In the genomic region with DNA sequence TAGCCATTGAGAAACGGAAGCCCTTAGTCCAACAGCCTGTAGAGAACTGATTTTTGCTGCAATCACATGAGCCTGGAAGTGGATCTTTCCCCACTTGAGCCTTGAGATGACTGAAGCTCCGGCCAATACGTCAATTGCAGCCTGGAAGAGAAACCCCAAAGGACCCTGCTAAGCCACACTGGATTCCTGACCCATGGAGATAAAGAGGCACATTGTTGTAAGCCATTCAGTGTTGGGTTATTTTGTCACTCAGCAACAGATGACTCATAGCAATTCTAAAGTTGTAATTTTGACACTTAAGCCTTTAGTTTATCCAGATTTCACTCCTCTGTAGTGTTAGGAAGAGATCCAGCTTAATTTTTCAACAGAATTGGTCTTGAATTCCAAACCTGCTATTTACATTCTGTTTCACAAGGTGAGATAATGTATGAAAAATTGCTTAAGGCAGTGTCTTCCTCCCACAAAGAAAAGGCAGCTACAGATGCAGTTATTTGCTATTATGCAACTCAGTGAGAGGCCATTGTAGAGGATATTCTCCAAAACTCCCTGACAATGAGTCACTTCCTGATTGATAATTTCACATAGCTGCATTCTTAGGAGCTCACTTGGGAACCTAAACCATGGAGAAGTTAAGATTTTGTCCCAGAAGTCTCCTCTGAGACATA, we compare ENCODE assay signal across 10 cellular contexts. TPM values are rescaled to one million over a fixed set of nuclear protein-coding genes. Genes with fewer than 3 reads are reported as not detected.
DNase-seq lines count a peak whose midpoint lies in the region; ATAC-seq, FAIRE-seq and TF ChIP-seq lines count a peak whose summit lies in the region.
"Had no signal": no experiment of that assay in that cellular context is flagged by ENCODE, and none has a peak within 500 bp of the region (broad histone marks: within the 10 kb centered on the region; RNA-seq: fewer than 3 reads in every experiment).

No MANE protein-coding gene starts in this region.

- H3K27me3 ChIP-seq in A673 (replicated peaks; ENCODE audit: insufficient read depth, low read depth, low read length, poor library complexity) (no peaks in the 10 kb centered on the region), brain microvascular endothelial cell (replicated peaks) (no peaks in the 10 kb centered on the region), iPS-20b (ENCODE audit: insufficient read depth, low read length) (no peaks in the 10 kb centered on the region), H9 (ENCODE audit: insufficient read depth, low read length) (no peaks in the 10 kb centered on the region), prostate gland (replicated peaks; ENCODE audit: insufficient read depth) (no peaks in the 10 kb centered on the region)
- H3K27me3 ChIP-seq in CD8-positive, alpha-beta T cell (ENCODE audit: insufficient read depth, low read length) = no peaks in the 10 kb centered on the region

- H3K56ac ChIP-seq in H9 (ENCODE audit: insufficient read length, low read depth, low read length) = no peak overlapping the region

- H3K4me2 ChIP-seq in H9 (ENCODE audit: insufficient read depth, insufficient read length, low read length) = no peak overlapping the region

- H3K9me3 Mint-ChIP-seq in H9 = no peaks in the 10 kb centered on the region
- H3K9me3 Mint-ChIP-seq in CD8-positive, alpha-beta T cell = no peaks in the 10 kb centered on the region
- H3K9me3 Mint-ChIP-seq: stimulated activated effector memory CD8-positive, alpha-beta T cell treated with anti-CD3 and anti-CD28 coated beads, Interleukin-12 subunit alpha, Interleukin-12 subunit beta, amount 100 ng/mL, for 72 hours had no signal

- peaks cover 0 to 3% (median 3%) of the 10 kb centered on the region in 3 experiments; a peak in 3 of 7 replicates for H3K36me3 Mint-ChIP-seq in H9 (ENCODE audit: insufficient read depth in 1 of 3, low read depth in 3 of 3)
- no peaks in the 10 kb centered on the region for H3K36me3 Mint-ChIP-seq in CD8-positive, alpha-beta T cell
- H3K36me3 Mint-ChIP-seq: stimulated activated effector memory CD8-positive, alpha-beta T cell treated with anti-CD3 and anti-CD28 coated beads, Interleukin-12 subunit alpha, Interleukin-12 subunit beta, amount 100 ng/mL, for 72 hours had no signal

- peaks cover 13 to 18% of the 10 kb centered on the region in 2 experiments for H3K4me1 Mint-ChIP-seq in H9
- no peaks in the 10 kb centered on the region for H3K4me1 Mint-ChIP-seq in CD8-positive, alpha-beta T cell (ENCODE audit: low read depth)
- H3K4me1 Mint-ChIP-seq: stimulated activated effector memory CD8-positive, alpha-beta T cell treated with anti-CD3 and anti-CD28 coated beads, Interleukin-12 subunit alpha, Interleukin-12 subunit beta, amount 100 ng/mL, for 72 hours had no signal

- H2BK20ac ChIP-seq in H9 (ENCODE audit: low read depth, low read length, poor library complexity, severe bottlenecking) = no peak overlapping the region

- H3K79me1 ChIP-seq in H9 (ENCODE audit: insufficient read depth, low read depth, low read length, poor library complexity, severe bottlenecking) = no peaks in the 10 kb centered on the region

- POLR2A ChIA-PET in A673 (lab: Charles Lee; ENCODE audit: low non-redundant PET) = interaction anchor here (0.7 kb wide), 2 partner anchors 282 to 931 kb away, joined by 3 read pairs; no protein-coding TSS in a partner anchor
- POLR2A ChIA-PET in CD8-positive, alpha-beta T cell (lab: Charles Lee) = no interaction called here

- H2AFZ ChIP-seq in H9 (ENCODE audit: low read length) = no peak overlapping the region

- no TSS peak for BruUV-seq in A673 (replicated peaks; lab: Mats Ljungman, UMichigan)

- no peak overlapping the region for H4K91ac ChIP-seq in H9 (ENCODE audit: insufficient read length, low read depth, low read length)

- no peak overlapping the region for H3T11ph ChIP-seq in H9 (ENCODE audit: low read length)

- H2BK15ac ChIP-seq in H9 (ENCODE audit: low read depth, low read length) = no peak overlapping the region

- no peak overlapping the region for H4K8ac ChIP-seq in H9 (replicated peaks; ENCODE audit: insufficient read length, low read depth, low read length)

- no CpG with 5 or more reads among the region's 3 CpGs for WGBS in H9 (ENCODE audit: extremely low coverage, insufficient read length, low lambda C conversion rate)
- 75% methylated on average over 3 of the region's 3 CpGs for WGBS in prostate gland

- FAIRE-seq in HTR-8/SVneo (lab: Jason Lieb, UNC) = no peak

- no peak for ATAC-seq in CD8-positive, alpha-beta T cell
- ATAC-seq: stimulated activated effector memory CD8-positive, alpha-beta T cell treated with anti-CD3 and anti-CD28 coated beads, Interleukin-12 subunit alpha, Interleukin-12 subunit beta, amount 100 ng/mL, for 72 hours had no signal

- no peak overlapping the region for H3K4ac ChIP-seq in H9 (ENCODE audit: low read depth, low read length)

- no peaks in the 10 kb centered on the region for H4K20me1 ChIP-seq in H9 (ENCODE audit: control insufficient read depth, insufficient read depth, insufficient read length)

- H3K23me2 ChIP-seq in H9 (ENCODE audit: insufficient read length, low read depth, low read length, poor library complexity, severe bottlenecking) = no peaks in the 10 kb centered on the region

- H3K4me3 Mint-ChIP-seq in H9 = no peak overlapping the region
- no peak overlapping the region for H3K4me3 Mint-ChIP-seq in CD8-positive, alpha-beta T cell
- H3K4me3 Mint-ChIP-seq: stimulated activated effector memory CD8-positive, alpha-beta T cell treated with anti-CD3 and anti-CD28 coated beads, Interleukin-12 subunit alpha, Interleukin-12 subunit beta, amount 100 ng/mL, for 72 hours had no signal

- H3K36me3 ChIP-seq in A673 (ENCODE audit: insufficient read depth, low read length, poor library complexity, severe bottlenecking) = no peaks in the 10 kb centered on the region
- no peaks in the 10 kb centered on the region for H3K36me3 ChIP-seq in brain microvascular endothelial cell (replicated peaks)
- H3K36me3 ChIP-seq in iPS-20b (ENCODE audit: insufficient read depth, low read depth, low read length) = no peaks in the 10 kb centered on the region
- H3K36me3 ChIP-seq in prostate gland = no peaks in the 10 kb centered on the region
- H3K36me3 ChIP-seq in CD8-positive, alpha-beta T cell (ENCODE audit: insufficient read depth, low read length) = no peaks in the 10 kb centered on the region

- in situ Hi-C loops in brain microvascular endothelial cell (cut with HindIII; ENCODE audit: low pct_ligation_motif_present, low sequenced_read_pairs) = no loop called here

- H3K4me3 ChIP-seq in A673 (ENCODE audit: low read depth, low read length, poor library complexity, severe bottlenecking) (no peak overlapping the region), brain microvascular endothelial cell (ENCODE audit: low read depth, low read length) (no peak overlapping the region), iPS-20b (ENCODE audit: low read length) (0 out of 2 replicates have a peak overlapping the region, but pooled peaks have one; percentile 3), prostate gland (no peak overlapping the region)
- H3K4me3 ChIP-seq in CD8-positive, alpha-beta T cell (ENCODE audit: low read depth, low read length) = no peak overlapping the region

- intact Hi-C loops in A673 (cut with micrococcal nuclease; ENCODE audit: unreplicated experiment) (no loop called here), prostate gland (cut with DNase I) (no loop called here)
- intact Hi-C loops in CD8-positive, alpha-beta T cell (cut with DNase I, micrococcal nuclease) = no loop called here

- H3K23ac ChIP-seq in H9 (ENCODE audit: insufficient read length, low read depth, low read length) = no peak overlapping the region

- no peak overlapping the region for H2BK120ac ChIP-seq in H9 (ENCODE audit: low read depth, low read length, poor library complexity, severe bottlenecking)

- TF ChIP-seq POLR2A in prostate gland (IDR thresholded peaks at IDR 0.05) = no peak

- H3K27ac Mint-ChIP-seq in H9 = peak overlapping the region in 1 of 3 experiments; percentile 79; a peak in 1 of 7 replicates
- no peak overlapping the region for H3K27ac Mint-ChIP-seq in CD8-positive, alpha-beta T cell
- H3K27ac Mint-ChIP-seq: stimulated activated effector memory CD8-positive, alpha-beta T cell treated with anti-CD3 and anti-CD28 coated beads, Interleukin-12 subunit alpha, Interleukin-12 subunit beta, amount 100 ng/mL, for 72 hours had no signal

- H3K4me1 ChIP-seq in A673 (ENCODE audit: insufficient read depth, low read length, poor library complexity, severe bottlenecking) = peaks cover 14% of the 10 kb centered on the region
- H3K4me1 ChIP-seq in iPS-20b (ENCODE audit: insufficient read depth, low read length) = peaks cover 18% of the 10 kb centered on the region
- H3K4me1 ChIP-seq in H9 (ENCODE audit: insufficient read depth, low read length) = peaks cover 9% of the 10 kb centered on the region
- H3K4me1 ChIP-seq in prostate gland (replicated peaks) = no peaks in the 10 kb centered on the region
- H3K4me1 ChIP-seq in CD8-positive, alpha-beta T cell (ENCODE audit: insufficient read depth, low read length) = no peaks in the 10 kb centered on the region

- H3K9me3 ChIP-seq in A673 (ENCODE audit: low read depth, low read length, poor library complexity, severe bottlenecking) = no peaks in the 10 kb centered on the region
- H3K9me3 ChIP-seq in iPS-20b (ENCODE audit: insufficient read depth, low read depth, low read length) = no peaks in the 10 kb centered on the region
- no peaks in the 10 kb centered on the region for H3K9me3 ChIP-seq in H9 (ENCODE audit: control insufficient read depth, low read depth, low read length)
- H3K9me3 ChIP-seq in prostate gland = no peaks in the 10 kb centered on the region
- no peaks in the 10 kb centered on the region for H3K9me3 ChIP-seq in CD8-positive, alpha-beta T cell (ENCODE audit: low read length)

- no peak overlapping the region for H3K18ac ChIP-seq in H9 (ENCODE audit: insufficient read length, low read depth, low read length)

- TF ChIP-seq CTCF in A673 (conservative IDR thresholded peaks at IDR 0.05; ENCODE audit: low read depth, low read length) = no peak
- no peak for TF ChIP-seq CTCF in brain microvascular endothelial cell (IDR thresholded peaks at IDR 0.05; ENCODE audit: low read depth, low read length, missing control alignments)
- TF ChIP-seq CTCF in H9 (conservative IDR thresholded peaks at IDR 0.05) = no peak
- TF ChIP-seq CTCF in prostate gland (IDR thresholded peaks at IDR 0.05) = no peak
- no peak for TF ChIP-seq CTCF in CD8-positive, alpha-beta T cell (IDR thresholded peaks at IDR 0.05)

- H3K14ac ChIP-seq in H9 (ENCODE audit: insufficient read depth, low read length) = no peak overlapping the region

- no peak overlapping the region for H2BK5ac ChIP-seq in H9 (ENCODE audit: insufficient read length, low read length)

- no peak overlapping the region for H4K5ac ChIP-seq in H9 (ENCODE audit: insufficient read length, low read depth, low read length)

- H3K9ac ChIP-seq in iPS-20b (ENCODE audit: low read depth, low read length) (no peak overlapping the region), H9 (ENCODE audit: extremely low read depth, insufficient read length, low read length) (no peak overlapping the region)

- no peak overlapping the region for H2AK5ac ChIP-seq in H9 (ENCODE audit: insufficient read length, low read length)

- DNase-seq in A673 (ENCODE audit: low spot score) (peak; percentile 93), HTR-8/SVneo (ENCODE audit: insufficient read length, low spot score) (peak; percentile 59), brain microvascular endothelial cell (peak; percentile 96), NCI-H2196 (lab: John Stamatoyannopoulos, UW; ENCODE audit: unreplicated experiment) (no peak), H9 (no peak), prostate gland (ENCODE audit: low spot score) (no peak)
- no peak for DNase-seq in CD8-positive, alpha-beta T cell
- DNase-seq: NCI-H774 had no signal

- peak overlapping the region; percentile 56 for H3K27ac ChIP-seq in A673 (ENCODE audit: low read depth, low read length, poor library complexity, severe bottlenecking)
- H3K27ac ChIP-seq in brain microvascular endothelial cell = peak overlapping the region; percentile 90
- peak overlapping the region; percentile 4 for H3K27ac ChIP-seq in iPS-20b (ENCODE audit: low read length)
- H3K27ac ChIP-seq in H9 (ENCODE audit: insufficient read length, low read depth, low read length) = no peak overlapping the region
- no peak overlapping the region for H3K27ac ChIP-seq in prostate gland
- H3K27ac ChIP-seq in CD8-positive, alpha-beta T cell (ENCODE audit: low read depth, low read length) = no peak overlapping the region

- no peak overlapping the region for H2BK12ac ChIP-seq in H9 (ENCODE audit: insufficient read length, low read depth, low read length)

- CTCF ChIA-PET in A673 (lab: Charles Lee) = interaction anchor here (0.7 kb wide), 1 partner anchor 70 kb away, joined by 5 read pairs; no protein-coding TSS in a partner anchor
- CTCF ChIA-PET in CD8-positive, alpha-beta T cell (lab: Charles Lee) = no interaction called here

- H3K79me2 ChIP-seq in H9 (ENCODE audit: insufficient read depth, low read length) = no peaks in the 10 kb centered on the region

- no peaks in the 10 kb centered on the region for H3K27me3 Mint-ChIP-seq in H9 (ENCODE audit: low read depth)
- peaks cover 20% of the 10 kb centered on the region for H3K27me3 Mint-ChIP-seq in CD8-positive, alpha-beta T cell (ENCODE audit: low read depth)

RNA-seq across cellular contexts. Expression of gene TSHZ3, which starts 59.4 kb away (rescaled TPM):
- total RNA-seq in A673 (2021) = 14.8 and 15.5 TPM in 2 replicates
- 3.2 and 4.1 TPM in 2 replicates for total RNA-seq in H9 (2021)
- 10 to 100 TPM; 10.4 to 18.4 TPM for total RNA-seq in prostate gland
- not detected for total RNA-seq in CD8-positive, alpha-beta T cell

Comparison
In these comparisons a context has a peak if more than half of its experiments do, and no peak if none do; other contexts are left out.
1. DNase-seq: peak in A673 (single experiment), HTR-8/SVneo (single experiment) and brain microvascular endothelial cell (single experiment); none in NCI-H2196 (single experiment), H9 (single experiment), prostate gland (single experiment) and CD8-positive, alpha-beta T cell (0 of 7).
2. H3K27ac ChIP-seq: peak in A673 (single experiment), brain microvascular endothelial cell (single experiment) and iPS-20b (single experiment); none in H9 (single experiment), prostate gland (0 of 2) and CD8-positive, alpha-beta T cell (single experiment).